ENCODE assay signal across 23 cellular contexts in genomic region chr6:3861424-3861823, GRCh38. TPM values are rescaled to one million over a fixed set of nuclear protein-coding genes. Genes with fewer than 3 reads are reported as not detected.
"Had no signal": no experiment of that assay in that cellular context is flagged by ENCODE, and none has a peak within 500 bp of the region (broad histone marks: within the 10 kb centered on the region; RNA-seq: fewer than 3 reads in every experiment).

No MANE protein-coding gene starts in this region.

- H3K36me3 ChIP-seq: SJSA1 had no signal

- H3K4me3 ChIP-seq: SJSA1, SK-N-MC had no signal

- H3K27ac ChIP-seq: SJSA1, SK-N-MC had no signal

- H3K27me3 ChIP-seq: SJSA1 had no signal

- DNase-seq: IMR-90, Karpas-422, KG1, MM.1S, MV-4-11, NCI-H1048, NCI-H1105, NCI-H1417, NCI-H1436 treated with DMSO at 0.1 percent for 48 hours, NCI-H1694, NCI-H187 treated with DMSO at 0.1 percent for 48 hours, NCI-H2029 treated with DMSO at 0.1 percent for 48 hours, NCI-H2171 treated with DMSO at 0.1 percent for 48 hours, NCI-H345, NCI-H446 treated with DMSO at 0.1 percent for 48 hours, NCI-H510A treated with DMSO at 0.1 percent for 48 hours, NCI-H526, Right ventricle myocardium superior, RPMI8226, SIG-M5 had no signal

- H3K9me3 ChIP-seq: SJSA1 had no signal

- H3K4me1 ChIP-seq: SJSA1 had no signal

RNA-seq across cellular contexts. Expression of gene FAM50B, which starts 12.3 kb away (rescaled TPM):
- total RNA-seq: HT-29 had no signal
